In genomic region chr12:114684098-114684869, GRCh38 we compare ENCODE assay signal across 8 cellular contexts. TPM values are rescaled to one million over a fixed set of nuclear protein-coding genes. Genes with fewer than 3 reads are reported as not detected.
DNase-seq lines count a peak whose midpoint lies in the region; ATAC-seq and TF ChIP-seq lines count a peak whose summit lies in the region.

Gene TBX3 (minus strand): TSS chr12:114684175. CDS start chr12:114683200, 975 bp downstream.

- TF ChIP-seq CTCF in sigmoid colon (IDR thresholded peaks at IDR 0.05): peak in 3 of 4 experiments; percentile 12 to 53 (median 49)

- H3K4me3 Mint-ChIP-seq in T-helper 17 cell: peak within 1 kb of the TSS; percentile 89

- peaks cover 94% of the 10 kb centered on the region for H3K27me3 Mint-ChIP-seq in T-helper 17 cell

- H3K36me3 Mint-ChIP-seq in T-helper 17 cell (ENCODE audit: low read depth): peaks cover 10% of the 10 kb centered on the region

- peak within 1 kb of the TSS; percentile 63 for H3K4me3 ChIP-seq in iPS-20b (ENCODE audit: low read length)
- H3K4me3 ChIP-seq in sigmoid colon: peak within 1 kb of the TSS; percentile 52 to 60 (median 55)

- H3K27ac ChIP-seq in iPS-20b (ENCODE audit: low read length) (no peak within 1 kb of the TSS), sigmoid colon (peak within 1 kb of the TSS; percentile 78 to 89 (median 84))

- peak; percentile 64 for ATAC-seq in T-helper 17 cell
- ATAC-seq in HG03469 (IDR thresholded peaks at IDR 0.05; ENCODE audit: unreplicated experiment): no peak
- ATAC-seq in GM21423 (IDR thresholded peaks at IDR 0.05; ENCODE audit: unreplicated experiment): no peak

- TF ChIP-seq POLR2A in sigmoid colon (IDR thresholded peaks at IDR 0.05): peak; percentile 69 to 82

- no peaks in the 10 kb centered on the region for H3K9me3 ChIP-seq in ES-I3 (ENCODE audit: control insufficient read depth, insufficient read depth, low read length)
- H3K9me3 ChIP-seq in T-helper 17 cell (ENCODE audit: control insufficient read depth, low read length, poor library complexity, severe bottlenecking): peaks cover 3% of the 10 kb centered on the region
- H3K9me3 ChIP-seq in iPS-20b (ENCODE audit: insufficient read depth, low read depth, low read length): no peaks in the 10 kb centered on the region
- H3K9me3 ChIP-seq in sigmoid colon: no peaks in the 10 kb centered on the region

- WGBS in sigmoid colon, 2 donors: 1 to 3% methylated on average over 76 of the region's 76 CpGs

- peaks cover 22% of the 10 kb centered on the region for H3K4me1 Mint-ChIP-seq in T-helper 17 cell

- H3K36me3 ChIP-seq in ES-I3 (ENCODE audit: insufficient read depth, low read length) (no peaks in the 10 kb centered on the region), iPS-20b (ENCODE audit: insufficient read depth, low read depth, low read length) (no peaks in the 10 kb centered on the region), sigmoid colon (no peaks in the 10 kb centered on the region)

- DNase-seq in NCI-H1048 (lab: John Stamatoyannopoulos, UW) (peak; percentile 62), T-helper 17 cell (no peak), sigmoid colon (peak; percentile 97)
- peak; percentile 20 for DNase-seq in central memory CD4-positive, alpha-beta T cell

- intact Hi-C loops in sigmoid colon (cut with DNase I): loop anchor here (5.0 kb wide), 4 partner anchors 528 to 1068 kb away; partner anchors contain the start of gene RBM19

- TF ChIP-seq EP300 in sigmoid colon (IDR thresholded peaks at IDR 0.05): no peak

- H3K27ac Mint-ChIP-seq in T-helper 17 cell: peak within 1 kb of the TSS; percentile 6

- H3K4me1 ChIP-seq in ES-I3 (ENCODE audit: insufficient read depth, low read length) (peaks cover 27% of the 10 kb centered on the region), iPS-20b (ENCODE audit: insufficient read depth, low read length) (peaks cover 19% of the 10 kb centered on the region), sigmoid colon (peaks cover 0 to 28% (median 21%) of the 10 kb centered on the region in 4 donors)

- H3K9ac ChIP-seq in ES-I3 (ENCODE audit: low read depth, low read length): peak within 1 kb of the TSS; percentile 73
- H3K9ac ChIP-seq in iPS-20b (ENCODE audit: low read depth, low read length): 0 out of 2 replicates have a peak within 1 kb of the TSS, but pooled peaks have one; percentile 29

- H3K27me3 ChIP-seq in iPS-20b (ENCODE audit: insufficient read depth, low read length): peaks cover 97% of the 10 kb centered on the region
- H3K27me3 ChIP-seq in sigmoid colon: peaks cover 22 to 46% (median 31%) of the 10 kb centered on the region in 3 donors

RNA-seq across cellular contexts. Expression of gene TBX3, which starts in this region (rescaled TPM):
- total RNA-seq in T-helper 17 cell: under 1 TPM in 1 of 2 donors, not detected in 1; 0.10 TPM
- 1 to 10 TPM; 6.2 to 9.7 (median 7.6) TPM for total RNA-seq in sigmoid colon
- 1 to 10 TPM; 2.3 to 5.3 (median 2.4) TPM for polyA plus RNA-seq in sigmoid colon

Comparison
In these comparisons a context has a peak if more than half of its experiments do, and no peak if none do; other contexts are left out.
1. RNA of gene TBX3 (total RNA-seq): 6.2 to 9.7 TPM in sigmoid colon; 0.10 TPM in T-helper 17 cell; every median in the first group is over 4 times any median in the second.
2. Peak in ATAC-seq in T-helper 17 cell; RNA of the gene not detected or under 1 TPM.
3. DNase-seq: peak in NCI-H1048 (single experiment), central memory CD4-positive, alpha-beta T cell (single experiment) and sigmoid colon (single experiment); none in T-helper 17 cell (0 of 3).